In genomic region chr3:15229262-15229661, GRCh38 we compare ENCODE assay signal across 28 cellular contexts.
"Had no signal": no experiment of that assay in that cellular context is flagged by ENCODE, and none has a peak within 500 bp of the region (broad histone marks: within the 10 kb centered on the region; RNA-seq: fewer than 3 reads in every experiment).

No MANE protein-coding gene starts in this region.

- H3K27ac ChIP-seq: colonic mucosa, coronary artery, dorsolateral prefrontal cortex, epithelial cell of prostate, esophagus muscularis mucosa, esophagus squamous epithelium, foreskin keratinocyte, gastrocnemius medialis, gastroesophageal sphincter, heart left ventricle, heart right ventricle had no signal

- ATAC-seq: effector memory CD8-positive, alpha-beta T cell; esophagus mucosa; foreskin keratinocyte; gastrocnemius medialis; gastroesophageal sphincter; heart left ventricle; heart right ventricle had no signal

- DNase-seq: colonic mucosa; cortex of kidney; dermis blood vessel endothelial cell; dorsolateral prefrontal cortex; effector CD4-positive, alpha-beta T cell; effector CD8-positive, alpha-beta T cell; effector memory CD4-positive, alpha-beta T cell; effector memory CD8-positive, alpha-beta T cell; endodermal cell; erythroblast; esophagus squamous epithelium; foreskin fibroblast; foreskin keratinocyte; foreskin melanocyte; gastrocnemius medialis; glutamatergic neuron; head of caudate nucleus; heart left ventricle; heart right ventricle had no signal

- H3K27me3 ChIP-seq: colonic mucosa, dorsolateral prefrontal cortex, esophagus muscularis mucosa, esophagus squamous epithelium, foreskin keratinocyte, gastrocnemius medialis, gastroesophageal sphincter, heart left ventricle, heart right ventricle had no signal

- H3K4me3 ChIP-seq: colonic mucosa, coronary artery, dorsolateral prefrontal cortex, esophagus muscularis mucosa, esophagus squamous epithelium, gastrocnemius medialis, gastroesophageal sphincter, heart left ventricle, heart right ventricle had no signal

- H3K4me1 ChIP-seq: colonic mucosa, esophagus squamous epithelium, gastrocnemius medialis, heart left ventricle, heart right ventricle had no signal

- FAIRE-seq: colon, endometrium, endothelial cell of umbilical vein, frontal cortex had no signal

- H3K9me3 ChIP-seq: colonic mucosa, esophagus muscularis mucosa, esophagus squamous epithelium, gastrocnemius medialis, gastroesophageal sphincter, heart left ventricle, heart right ventricle had no signal
